1 cellular context compared by ENCODE assay signal in the genomic region with DNA sequence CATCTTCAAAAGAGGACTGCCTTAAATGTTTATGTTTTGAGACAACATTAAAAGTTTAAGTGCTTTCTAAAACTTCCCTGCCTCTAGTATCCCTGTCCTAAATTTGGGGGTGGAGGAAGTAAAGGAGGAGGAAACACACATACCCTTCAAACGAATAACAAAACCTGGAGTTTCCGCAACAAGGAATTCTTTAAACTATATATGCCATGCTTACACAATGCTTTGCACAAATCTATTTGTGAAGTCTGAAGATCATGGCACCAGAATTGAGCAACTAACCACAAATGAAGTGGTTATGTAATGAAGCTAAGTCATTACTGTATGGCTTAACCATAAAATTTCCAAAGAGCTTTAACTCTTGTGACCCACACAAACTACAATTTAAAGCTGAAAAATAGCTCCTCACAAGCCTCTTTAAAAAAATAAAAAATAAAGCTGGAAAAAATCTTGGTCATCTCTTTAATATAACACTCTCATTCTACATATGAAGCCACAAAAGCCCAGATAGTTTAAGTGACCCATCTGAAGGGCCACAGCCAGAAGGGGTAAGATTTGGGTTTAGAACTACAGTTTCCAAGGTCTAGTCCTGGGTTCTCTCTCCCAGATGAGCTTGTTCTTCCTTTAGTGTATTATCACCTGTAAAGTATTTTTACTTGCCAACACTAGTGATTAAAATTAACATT.
TF ChIP-seq lines count a peak whose summit lies in the region.

No MANE protein-coding gene starts in this region.

TF ChIP-seq in HepG2, 621 proteins besides CTCF, POLR2A, EP300 and RAD21 (continued from another document and continues in another):
- TF ChIP-seq ZNF562 (CRISPR knock-in tag; IDR thresholded peaks at IDR 0.05; ENCODE audit: borderline replicate concordance) (no peak), ZNF205 (CRISPR knock-in tag; IDR thresholded peaks at IDR 0.05) (peak; percentile 76; the same call in 1 of the 2 replicates), CCDC6 (CRISPR knock-in tag; IDR thresholded peaks at IDR 0.05) (no peak), AHR (CRISPR knock-in tag; IDR thresholded peaks at IDR 0.05) (no peak), MIXL1 (CRISPR knock-in tag; IDR thresholded peaks at IDR 0.05) (peak; percentile 90), DR1 (CRISPR knock-in tag; IDR thresholded peaks at IDR 0.05) (no peak), NFE2L1 (CRISPR knock-in tag; IDR thresholded peaks at IDR 0.05; ENCODE audit: borderline replicate concordance) (no peak), YEATS2 (CRISPR knock-in tag; IDR thresholded peaks at IDR 0.05; ENCODE audit: borderline replicate concordance) (peak; percentile 63; the same call in 1 of the 2 replicates), ZNF614 (CRISPR knock-in tag; IDR thresholded peaks at IDR 0.05; ENCODE audit: borderline replicate concordance) (peak; percentile 76), ZBTB20 (CRISPR knock-in tag; IDR thresholded peaks at IDR 0.05; ENCODE audit: borderline replicate concordance, low read depth) (peak; percentile 71; the same call in 1 of the 2 replicates), ATF1 (CRISPR knock-in tag; IDR thresholded peaks at IDR 0.05) (peak; percentile 70), REPIN1 (CRISPR knock-in tag; IDR thresholded peaks at IDR 0.05; ENCODE audit: borderline replicate concordance, low read depth) (peak; percentile 69; the same call in 1 of the 2 replicates), ZNF607 (CRISPR knock-in tag; IDR thresholded peaks at IDR 0.05; ENCODE audit: borderline replicate concordance) (no peak), ZNF652 (CRISPR knock-in tag; IDR thresholded peaks at IDR 0.05; ENCODE audit: borderline replicate concordance, low read depth) (peak; percentile 95), ARID2 (CRISPR knock-in tag; IDR thresholded peaks at IDR 0.05; ENCODE audit: borderline replicate concordance) (0 out of 2 replicates have a peak, but pooled peaks have one; percentile 48), KLF13 (CRISPR knock-in tag; IDR thresholded peaks at IDR 0.05) (no peak), ZNF773 (CRISPR knock-in tag; IDR thresholded peaks at IDR 0.05; ENCODE audit: borderline replicate concordance) (no peak), RELA (CRISPR knock-in tag; IDR thresholded peaks at IDR 0.05) (no peak), BRD4 (CRISPR knock-in tag; IDR thresholded peaks at IDR 0.05) (no peak), ZNF510 (CRISPR knock-in tag; IDR thresholded peaks at IDR 0.05; ENCODE audit: low read depth) (0 out of 2 replicates have a peak, but pooled peaks have one; percentile 35), KMT2B (CRISPR knock-in tag; IDR thresholded peaks at IDR 0.05) (no peak), ZNF75D (CRISPR knock-in tag; IDR thresholded peaks at IDR 0.05; ENCODE audit: borderline replicate concordance) (no peak), FOXJ3 (CRISPR knock-in tag; IDR thresholded peaks at IDR 0.05; ENCODE audit: borderline replicate concordance) (peak; percentile 90; the same call in 1 of the 2 replicates), MATR3 (CRISPR knock-in tag; IDR thresholded peaks at IDR 0.05) (no peak), ZNF703 (CRISPR knock-in tag; IDR thresholded peaks at IDR 0.05; ENCODE audit: borderline replicate concordance) (no peak), ATM (IDR thresholded peaks at IDR 0.05; ENCODE audit: borderline replicate concordance) (peak; percentile 84; the same call in 1 of the 2 replicates), YEATS4 (CRISPR knock-in tag; IDR thresholded peaks at IDR 0.05; ENCODE audit: borderline replicate concordance) (peak; percentile 42; the same call in 1 of the 2 replicates), FOXK2 (IDR thresholded peaks at IDR 0.05) (peak; percentile 64), SMAD3 (CRISPR knock-in tag; IDR thresholded peaks at IDR 0.05) (peak; percentile 95; the same call in 1 of the 2 replicates), ZNF326 (CRISPR knock-in tag; IDR thresholded peaks at IDR 0.05; ENCODE audit: borderline replicate concordance) (no peak), HOXA5 (CRISPR knock-in tag; IDR thresholded peaks at IDR 0.05) (peak; percentile 33), MED1 (CRISPR knock-in tag; IDR thresholded peaks at IDR 0.05) (peak; percentile 90), STAT5B (CRISPR knock-in tag; IDR thresholded peaks at IDR 0.05) (0 out of 2 replicates have a peak, but pooled peaks have one; percentile 54), MTF2 (CRISPR knock-in tag; IDR thresholded peaks at IDR 0.05; ENCODE audit: borderline replicate concordance) (no peak), SKI (IDR thresholded peaks at IDR 0.05; ENCODE audit: partially characterized antibody) (peak; percentile 47), GATAD1 (CRISPR knock-in tag; IDR thresholded peaks at IDR 0.05) (no peak), SPEN (CRISPR knock-in tag; IDR thresholded peaks at IDR 0.05; ENCODE audit: low read depth) (no peak)
- TF ChIP-seq, protein P1, sequence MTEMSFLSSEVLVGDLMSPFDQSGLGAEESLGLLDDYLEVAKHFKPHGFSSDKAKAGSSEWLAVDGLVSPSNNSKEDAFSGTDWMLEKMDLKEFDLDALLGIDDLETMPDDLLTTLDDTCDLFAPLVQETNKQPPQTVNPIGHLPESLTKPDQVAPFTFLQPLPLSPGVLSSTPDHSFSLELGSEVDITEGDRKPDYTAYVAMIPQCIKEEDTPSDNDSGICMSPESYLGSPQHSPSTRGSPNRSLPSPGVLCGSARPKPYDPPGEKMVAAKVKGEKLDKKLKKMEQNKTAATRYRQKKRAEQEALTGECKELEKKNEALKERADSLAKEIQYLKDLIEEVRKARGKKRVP (CRISPR knock-in tag; IDR thresholded peaks at IDR 0.05): peak in 1 of 2 experiments; percentile 81; a peak in 2 of 4 replicates
- TF ChIP-seq, protein P2, sequence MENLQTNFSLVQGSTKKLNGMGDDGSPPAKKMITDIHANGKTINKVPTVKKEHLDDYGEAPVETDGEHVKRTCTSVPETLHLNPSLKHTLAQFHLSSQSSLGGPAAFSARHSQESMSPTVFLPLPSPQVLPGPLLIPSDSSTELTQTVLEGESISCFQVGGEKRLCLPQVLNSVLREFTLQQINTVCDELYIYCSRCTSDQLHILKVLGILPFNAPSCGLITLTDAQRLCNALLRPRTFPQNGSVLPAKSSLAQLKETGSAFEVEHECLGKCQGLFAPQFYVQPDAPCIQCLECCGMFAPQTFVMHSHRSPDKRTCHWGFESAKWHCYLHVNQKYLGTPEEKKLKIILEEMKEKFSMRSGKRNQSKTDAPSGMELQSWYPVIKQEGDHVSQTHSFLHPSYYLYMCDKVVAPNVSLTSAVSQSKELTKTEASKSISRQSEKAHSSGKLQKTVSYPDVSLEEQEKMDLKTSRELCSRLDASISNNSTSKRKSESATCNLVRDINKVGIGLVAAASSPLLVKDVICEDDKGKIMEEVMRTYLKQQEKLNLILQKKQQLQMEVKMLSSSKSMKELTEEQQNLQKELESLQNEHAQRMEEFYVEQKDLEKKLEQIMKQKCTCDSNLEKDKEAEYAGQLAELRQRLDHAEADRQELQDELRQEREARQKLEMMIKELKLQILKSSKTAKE (CRISPR knock-in tag; IDR thresholded peaks at IDR 0.05; ENCODE audit: borderline replicate concordance): peak; percentile 80; the same call in 1 of the 2 replicates
- TF ChIP-seq, protein P3, sequence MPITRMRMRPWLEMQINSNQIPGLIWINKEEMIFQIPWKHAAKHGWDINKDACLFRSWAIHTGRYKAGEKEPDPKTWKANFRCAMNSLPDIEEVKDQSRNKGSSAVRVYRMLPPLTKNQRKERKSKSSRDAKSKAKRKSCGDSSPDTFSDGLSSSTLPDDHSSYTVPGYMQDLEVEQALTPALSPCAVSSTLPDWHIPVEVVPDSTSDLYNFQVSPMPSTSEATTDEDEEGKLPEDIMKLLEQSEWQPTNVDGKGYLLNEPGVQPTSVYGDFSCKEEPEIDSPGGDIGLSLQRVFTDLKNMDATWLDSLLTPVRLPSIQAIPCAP (CRISPR knock-in tag; IDR thresholded peaks at IDR 0.05; ENCODE audit: low read depth): no peak
- TF ChIP-seq, protein P4, sequence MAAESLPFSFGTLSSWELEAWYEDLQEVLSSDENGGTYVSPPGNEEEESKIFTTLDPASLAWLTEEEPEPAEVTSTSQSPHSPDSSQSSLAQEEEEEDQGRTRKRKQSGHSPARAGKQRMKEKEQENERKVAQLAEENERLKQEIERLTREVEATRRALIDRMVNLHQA (CRISPR knock-in tag; IDR thresholded peaks at IDR 0.05): no peak
- TF ChIP-seq, protein P5, sequence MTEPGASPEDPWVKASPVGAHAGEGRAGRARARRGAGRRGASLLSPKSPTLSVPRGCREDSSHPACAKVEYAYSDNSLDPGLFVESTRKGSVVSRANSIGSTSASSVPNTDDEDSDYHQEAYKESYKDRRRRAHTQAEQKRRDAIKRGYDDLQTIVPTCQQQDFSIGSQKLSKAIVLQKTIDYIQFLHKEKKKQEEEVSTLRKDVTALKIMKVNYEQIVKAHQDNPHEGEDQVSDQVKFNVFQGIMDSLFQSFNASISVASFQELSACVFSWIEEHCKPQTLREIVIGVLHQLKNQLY (CRISPR knock-in tag; IDR thresholded peaks at IDR 0.05): 0 out of 2 replicates have a peak, but pooled peaks have one; percentile 38
- TF ChIP-seq, protein P6, sequence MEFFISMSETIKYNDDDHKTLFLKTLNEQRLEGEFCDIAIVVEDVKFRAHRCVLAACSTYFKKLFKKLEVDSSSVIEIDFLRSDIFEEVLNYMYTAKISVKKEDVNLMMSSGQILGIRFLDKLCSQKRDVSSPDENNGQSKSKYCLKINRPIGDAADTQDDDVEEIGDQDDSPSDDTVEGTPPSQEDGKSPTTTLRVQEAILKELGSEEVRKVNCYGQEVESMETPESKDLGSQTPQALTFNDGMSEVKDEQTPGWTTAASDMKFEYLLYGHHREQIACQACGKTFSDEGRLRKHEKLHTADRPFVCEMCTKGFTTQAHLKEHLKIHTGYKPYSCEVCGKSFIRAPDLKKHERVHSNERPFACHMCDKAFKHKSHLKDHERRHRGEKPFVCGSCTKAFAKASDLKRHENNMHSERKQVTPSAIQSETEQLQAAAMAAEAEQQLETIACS (CRISPR knock-in tag; IDR thresholded peaks at IDR 0.05): no peak
- TF ChIP-seq, protein P7, sequence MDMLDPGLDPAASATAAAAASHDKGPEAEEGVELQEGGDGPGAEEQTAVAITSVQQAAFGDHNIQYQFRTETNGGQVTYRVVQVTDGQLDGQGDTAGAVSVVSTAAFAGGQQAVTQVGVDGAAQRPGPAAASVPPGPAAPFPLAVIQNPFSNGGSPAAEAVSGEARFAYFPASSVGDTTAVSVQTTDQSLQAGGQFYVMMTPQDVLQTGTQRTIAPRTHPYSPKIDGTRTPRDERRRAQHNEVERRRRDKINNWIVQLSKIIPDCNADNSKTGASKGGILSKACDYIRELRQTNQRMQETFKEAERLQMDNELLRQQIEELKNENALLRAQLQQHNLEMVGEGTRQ (IDR thresholded peaks at IDR 0.05; ENCODE audit: low read depth, low read length): no peak
- TF ChIP-seq, protein P7 (CRISPR knock-in tag; IDR thresholded peaks at IDR 0.05; ENCODE audit: borderline replicate concordance): no peak
- TF ChIP-seq, protein P8, sequence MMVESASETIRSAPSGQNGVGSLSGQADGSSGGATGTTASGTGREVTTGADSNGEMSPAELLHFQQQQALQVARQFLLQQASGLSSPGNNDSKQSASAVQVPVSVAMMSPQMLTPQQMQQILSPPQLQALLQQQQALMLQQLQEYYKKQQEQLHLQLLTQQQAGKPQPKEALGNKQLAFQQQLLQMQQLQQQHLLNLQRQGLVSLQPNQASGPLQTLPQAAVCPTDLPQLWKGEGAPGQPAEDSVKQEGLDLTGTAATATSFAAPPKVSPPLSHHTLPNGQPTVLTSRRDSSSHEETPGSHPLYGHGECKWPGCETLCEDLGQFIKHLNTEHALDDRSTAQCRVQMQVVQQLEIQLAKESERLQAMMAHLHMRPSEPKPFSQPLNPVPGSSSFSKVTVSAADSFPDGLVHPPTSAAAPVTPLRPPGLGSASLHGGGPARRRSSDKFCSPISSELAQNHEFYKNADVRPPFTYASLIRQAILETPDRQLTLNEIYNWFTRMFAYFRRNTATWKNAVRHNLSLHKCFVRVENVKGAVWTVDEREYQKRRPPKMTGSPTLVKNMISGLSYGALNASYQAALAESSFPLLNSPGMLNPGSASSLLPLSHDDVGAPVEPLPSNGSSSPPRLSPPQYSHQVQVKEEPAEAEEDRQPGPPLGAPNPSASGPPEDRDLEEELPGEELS (CRISPR knock-in tag; IDR thresholded peaks at IDR 0.05): peak; percentile 89
- TF ChIP-seq, protein P9, sequence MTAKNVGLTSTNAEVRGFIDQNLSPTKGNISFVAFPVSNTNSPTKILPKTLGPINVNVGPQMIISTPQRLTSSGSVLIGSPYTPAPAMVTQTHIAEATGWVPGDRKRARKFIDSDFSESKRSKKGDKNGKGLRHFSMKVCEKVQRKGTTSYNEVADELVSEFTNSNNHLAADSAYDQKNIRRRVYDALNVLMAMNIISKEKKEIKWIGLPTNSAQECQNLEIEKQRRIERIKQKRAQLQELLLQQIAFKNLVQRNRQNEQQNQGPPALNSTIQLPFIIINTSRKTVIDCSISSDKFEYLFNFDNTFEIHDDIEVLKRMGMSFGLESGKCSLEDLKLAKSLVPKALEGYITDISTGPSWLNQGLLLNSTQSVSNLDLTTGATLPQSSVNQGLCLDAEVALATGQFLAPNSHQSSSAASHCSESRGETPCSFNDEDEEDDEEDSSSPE (CRISPR knock-in tag; IDR thresholded peaks at IDR 0.05): 0 out of 2 replicates have a peak, but pooled peaks have one; percentile 18
- TF ChIP-seq, protein P10, sequence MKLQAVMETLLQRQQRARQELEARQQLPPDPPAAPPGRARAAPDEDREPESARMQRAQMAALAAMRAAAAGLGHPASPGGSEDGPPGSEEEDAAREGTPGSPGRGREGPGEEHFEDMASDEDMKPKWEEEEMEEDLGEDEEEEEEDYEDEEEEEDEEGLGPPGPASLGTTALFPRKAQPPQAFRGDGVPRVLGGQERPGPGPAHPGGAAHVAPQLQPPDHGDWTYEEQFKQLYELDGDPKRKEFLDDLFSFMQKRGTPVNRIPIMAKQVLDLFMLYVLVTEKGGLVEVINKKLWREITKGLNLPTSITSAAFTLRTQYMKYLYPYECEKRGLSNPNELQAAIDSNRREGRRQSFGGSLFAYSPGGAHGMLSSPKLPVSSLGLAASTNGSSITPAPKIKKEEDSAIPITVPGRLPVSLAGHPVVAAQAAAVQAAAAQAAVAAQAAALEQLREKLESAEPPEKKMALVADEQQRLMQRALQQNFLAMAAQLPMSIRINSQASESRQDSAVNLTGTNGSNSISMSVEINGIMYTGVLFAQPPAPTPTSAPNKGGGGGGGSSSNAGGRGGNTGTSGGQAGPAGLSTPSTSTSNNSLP (IDR thresholded peaks at IDR 0.05; ENCODE audit: low read depth, low read length): peak; percentile 86
- TF ChIP-seq, protein P11, sequence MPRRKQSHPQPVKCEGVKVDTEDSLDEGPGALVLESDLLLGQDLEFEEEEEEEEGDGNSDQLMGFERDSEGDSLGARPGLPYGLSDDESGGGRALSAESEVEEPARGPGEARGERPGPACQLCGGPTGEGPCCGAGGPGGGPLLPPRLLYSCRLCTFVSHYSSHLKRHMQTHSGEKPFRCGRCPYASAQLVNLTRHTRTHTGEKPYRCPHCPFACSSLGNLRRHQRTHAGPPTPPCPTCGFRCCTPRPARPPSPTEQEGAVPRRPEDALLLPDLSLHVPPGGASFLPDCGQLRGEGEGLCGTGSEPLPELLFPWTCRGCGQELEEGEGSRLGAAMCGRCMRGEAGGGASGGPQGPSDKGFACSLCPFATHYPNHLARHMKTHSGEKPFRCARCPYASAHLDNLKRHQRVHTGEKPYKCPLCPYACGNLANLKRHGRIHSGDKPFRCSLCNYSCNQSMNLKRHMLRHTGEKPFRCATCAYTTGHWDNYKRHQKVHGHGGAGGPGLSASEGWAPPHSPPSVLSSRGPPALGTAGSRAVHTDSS (CRISPR knock-in tag; conservative IDR thresholded peaks at IDR 0.05): no peak
